In genomic region chr3:40573985-40574384, GRCh38 we compare ENCODE assay signal across 22 cellular contexts. TPM values are rescaled to one million over a fixed set of nuclear protein-coding genes. Genes with fewer than 3 reads are reported as not detected.
A peak's percentile ranks its signal among the peaks of the same experiment; 100 is the strongest.
DNase-seq lines count a peak whose midpoint lies in the region; ATAC-seq and TF ChIP-seq lines count a peak whose summit lies in the region.
"Had no signal": no experiment of that assay in that cellular context is flagged by ENCODE, and none has a peak within 500 bp of the region (broad histone marks: within the 10 kb centered on the region; RNA-seq: fewer than 3 reads in every experiment).

No MANE protein-coding gene starts in this region.

- H3K9me3 ChIP-seq in trophoblast cell (ENCODE audit: insufficient read depth, low read depth, low read length) = no peaks in the 10 kb centered on the region
- H3K9me3 ChIP-seq: BE2C had no signal

- H3K9ac ChIP-seq in trophoblast cell (ENCODE audit: low read length) = no peak overlapping the region
- H3K9ac ChIP-seq: BLaER1 treated with 17β-estradiol and CSF1 and Interleukin-3, amounts not matched to agents 10 nM and 100 nM had no signal

- H3K4me3 ChIP-seq in trophoblast cell (ENCODE audit: low read depth, low read length) = no peak overlapping the region
- H3K4me3 ChIP-seq: A549; BLaER1 treated with 17β-estradiol and CSF1 and Interleukin-3, amounts not matched to agents 10 nM and 100 nM; GM23338 had no signal

- H3K79me1 ChIP-seq in trophoblast cell (ENCODE audit: low read length) = no peaks in the 10 kb centered on the region

- H3K27me3 Mint-ChIP-seq in nephron (ENCODE audit: low read depth) = no peaks in the 10 kb centered on the region
- peaks cover 28% of the 10 kb centered on the region for H3K27me3 Mint-ChIP-seq in activated CD8-positive, alpha-beta memory T cell treated with anti-CD3 and anti-CD28 coated beads, Interleukin-2, amount 10 ng/mL, durations not matched to agents 7 days and 5 days

- no peak overlapping the region for H4K12ac ChIP-seq in trophoblast cell (ENCODE audit: low read depth, low read length)

- no peak overlapping the region for H2BK120ac ChIP-seq in trophoblast cell (ENCODE audit: insufficient read depth, low read length, poor library complexity)

- H3K9me3 Mint-ChIP-seq in nephron = no peaks in the 10 kb centered on the region
- H3K9me3 Mint-ChIP-seq in activated CD8-positive, alpha-beta memory T cell treated with anti-CD3 and anti-CD28 coated beads, Interleukin-2, amount 10 ng/mL, durations not matched to agents 7 days and 5 days (ENCODE audit: low read depth) = no peaks in the 10 kb centered on the region
- H3K9me3 Mint-ChIP-seq: CD4-positive, alpha-beta memory T cell; GM23338; HFFc6 had no signal

- H3K4me1 Mint-ChIP-seq in nephron = peaks cover 6% of the 10 kb centered on the region
- H3K4me1 Mint-ChIP-seq in activated CD8-positive, alpha-beta memory T cell treated with anti-CD3 and anti-CD28 coated beads, Interleukin-2, amount 10 ng/mL, durations not matched to agents 7 days and 5 days = no peaks in the 10 kb centered on the region
- H3K4me1 Mint-ChIP-seq: CD4-positive, alpha-beta memory T cell had no signal

- no peaks in the 10 kb centered on the region for H3K79me2 ChIP-seq in trophoblast cell (ENCODE audit: control insufficient read depth, insufficient read depth, low read length, poor library complexity)

- peak overlapping the region; percentile 8 for H3K23ac ChIP-seq in trophoblast cell (ENCODE audit: low read length)

- no peak overlapping the region for H4K91ac ChIP-seq in trophoblast cell (ENCODE audit: low read depth, low read length)

- WGBS in trophoblast cell (ENCODE audit: extremely low coverage, insufficient coverage, insufficient read length) = no CpG with 5 or more reads among the region's 2 CpGs

- no peak overlapping the region for H3K18ac ChIP-seq in trophoblast cell (ENCODE audit: low read length)

- H3K14ac ChIP-seq in trophoblast cell (ENCODE audit: low read length) = no peak overlapping the region

- no peaks in the 10 kb centered on the region for H3K36me3 ChIP-seq in trophoblast cell (ENCODE audit: control insufficient read depth in 1 of 2, insufficient read depth in 2 of 2, low read length in 2 of 2)
- H3K36me3 ChIP-seq: BE2C; BLaER1 treated with 17β-estradiol and CSF1 and Interleukin-3, amounts not matched to agents 10 nM and 100 nM had no signal

- H4K8ac ChIP-seq in trophoblast cell (ENCODE audit: low read depth, low read length) = no peak overlapping the region

- ATAC-seq in activated CD8-positive, alpha-beta memory T cell treated with anti-CD3 and anti-CD28 coated beads, Interleukin-2, amount 10 ng/mL, durations not matched to agents 7 days and 5 days = no peak
- ATAC-seq: A549, GM23338, HCT116 had no signal

- H3K4me3 Mint-ChIP-seq in nephron = no peak overlapping the region
- H3K4me3 Mint-ChIP-seq in activated CD8-positive, alpha-beta memory T cell treated with anti-CD3 and anti-CD28 coated beads, Interleukin-2, amount 10 ng/mL, durations not matched to agents 7 days and 5 days = no peak overlapping the region
- H3K4me3 Mint-ChIP-seq: CD4-positive, alpha-beta memory T cell; GM23338; H9; HFFc6 had no signal

- CTCF ChIA-PET in activated CD8-positive, alpha-beta memory T cell treated with anti-CD3 and anti-CD28 coated beads, Interleukin-2, amount 10 ng/mL, durations not matched to agents 7 days and 5 days (lab: Charles Lee) = no interaction called here

- H2BK12ac ChIP-seq in trophoblast cell (ENCODE audit: low read length) = no peak overlapping the region

- H3K27ac Mint-ChIP-seq in nephron = peak overlapping the region; percentile 34 to 78 (median 47)
- H3K27ac Mint-ChIP-seq in activated CD8-positive, alpha-beta memory T cell treated with anti-CD3 and anti-CD28 coated beads, Interleukin-2, amount 10 ng/mL, durations not matched to agents 7 days and 5 days = no peak overlapping the region
- H3K27ac Mint-ChIP-seq: CD4-positive, alpha-beta memory T cell; GM23338; HFFc6 had no signal

- H2AK5ac ChIP-seq in trophoblast cell (ENCODE audit: low read length) = no peak overlapping the region

- no peak overlapping the region for H2AFZ ChIP-seq in trophoblast cell (ENCODE audit: insufficient read depth, low read length, poor library complexity)
- H2AFZ ChIP-seq: GM23338 had no signal

- H2BK5ac ChIP-seq in trophoblast cell (ENCODE audit: low read depth, low read length, poor library complexity) = no peak overlapping the region

- H3K36me3 Mint-ChIP-seq in nephron (ENCODE audit: low read depth) = no peaks in the 10 kb centered on the region
- H3K36me3 Mint-ChIP-seq in activated CD8-positive, alpha-beta memory T cell treated with anti-CD3 and anti-CD28 coated beads, Interleukin-2, amount 10 ng/mL, durations not matched to agents 7 days and 5 days = no peaks in the 10 kb centered on the region
- H3K36me3 Mint-ChIP-seq: CD4-positive, alpha-beta memory T cell had no signal

- H3K27me3 ChIP-seq in trophoblast cell (ENCODE audit: insufficient read depth, low read length) = no peaks in the 10 kb centered on the region
- H3K27me3 ChIP-seq: BE2C; BLaER1 treated with 17β-estradiol and CSF1 and Interleukin-3, amounts not matched to agents 10 nM and 100 nM had no signal

- peak; percentile 2 for DNase-seq in NCI-H2227 treated with DMSO at 0.1 percent for 48 hours (lab: John Stamatoyannopoulos, UW)
- no peak for DNase-seq in NCI-H2227 (lab: John Stamatoyannopoulos, UW; ENCODE audit: unreplicated experiment)
- no peak for DNase-seq in trophoblast cell
- no peak for DNase-seq in activated CD8-positive, alpha-beta memory T cell treated with anti-CD3 and anti-CD28 coated beads, Interleukin-2, amount 10 ng/mL, durations not matched to agents 7 days and 5 days
- DNase-seq in C1 segment of cervical spinal cord (lab: John Stamatoyannopoulos, UW) = no peak
- no peak for DNase-seq in HPDE6-E6E7 (ENCODE audit: extremely low spot score)
- DNase-seq: 8988T; ACHN; AML-193; BE2C; Calu3; CD4-positive, alpha-beta memory T cell; COR-L47; DMS53; GF-D8; H9; HFFc6 had no signal

- no peak overlapping the region for H3K4ac ChIP-seq in trophoblast cell (ENCODE audit: low read depth, low read length)

- H3K27ac ChIP-seq in trophoblast cell (ENCODE audit: low read depth, low read length) = no peak overlapping the region
- H3K27ac ChIP-seq: A549; BLaER1 treated with 17β-estradiol and CSF1 and Interleukin-3, amounts not matched to agents 10 nM and 100 nM had no signal

- H3K4me1 ChIP-seq in trophoblast cell (ENCODE audit: control insufficient read depth in 1 of 2, insufficient read depth in 2 of 2, low read length in 2 of 2) = no peaks in the 10 kb centered on the region
- H3K4me1 ChIP-seq: A549; BE2C; BLaER1 treated with 17β-estradiol and CSF1 and Interleukin-3, amounts not matched to agents 10 nM and 100 nM had no signal

- H3K4me2 ChIP-seq in trophoblast cell (ENCODE audit: low read length) = no peak overlapping the region
- H3K4me2 ChIP-seq: A549; BLaER1 treated with 17β-estradiol and CSF1 and Interleukin-3, amounts not matched to agents 10 nM and 100 nM; GM23338 had no signal

- TF ChIP-seq CTCF in nephron (IDR thresholded peaks at IDR 0.05; ENCODE audit: unreplicated experiment in 3 of 3) = no peak

RNA-seq across cellular contexts. Expression of gene ZNF621, which starts 49.2 kb away (rescaled TPM):
- polyA plus RNA-seq in trophoblast cell (2013) = 15.0 and 15.4 TPM in 2 replicates
- total RNA-seq in activated CD8-positive, alpha-beta memory T cell treated with anti-CD3 and anti-CD28 coated beads, Interleukin-2, amount 10 ng/mL, durations not matched to agents 7 days and 5 days = 10 to 100 TPM; 23.1 to 25.3 TPM
